In genomic region chr16:2964416-2965223, GRCh38 we compare ENCODE assay signal across 1 cellular context.
TF ChIP-seq lines count a peak whose summit lies in the region.

No MANE protein-coding gene starts in this region.

TF ChIP-seq in H1, 55 proteins besides CTCF, POLR2A, EP300 and RAD21:
- 0 out of 2 replicates have a peak, but pooled peaks have one; percentile 18 for TF ChIP-seq CREB1 (IDR thresholded peaks at IDR 0.05)
- no peak for TF ChIP-seq CHD2 (IDR thresholded peaks at IDR 0.05; ENCODE audit: low read length)
- no peak for TF ChIP-seq EGR1 (IDR thresholded peaks at IDR 0.05; ENCODE audit: borderline replicate concordance, low read depth, low read length)
- TF ChIP-seq SIN3A (conservative IDR thresholded peaks at IDR 0.05 in 1 of 2, IDR thresholded peaks at IDR 0.05 in 1 of 2; ENCODE audit: low read depth in 1 of 2, low read length in 2 of 2): peak in 1 of 2 experiments; percentile 32; a peak in 1 of 4 replicates
- TF ChIP-seq TCF12 (IDR thresholded peaks at IDR 0.05; ENCODE audit: low read depth, low read length): no peak
- peak; percentile 14; the same call in 1 of the 2 replicates for TF ChIP-seq BACH1 (IDR thresholded peaks at IDR 0.05; ENCODE audit: low read length)
- TF ChIP-seq KDM4A (IDR thresholded peaks at IDR 0.05; ENCODE audit: low read depth, low read length, severe bottlenecking): peak; percentile 55
- TF ChIP-seq ASH2L (IDR thresholded peaks at IDR 0.05; ENCODE audit: low read length): peak; percentile 2
- TF ChIP-seq MAX (IDR thresholded peaks at IDR 0.05): no peak; the same call in 1 of the 2 replicates
TF ChIP-seq in H1: peak in this region for 5.
